Comparison of ENCODE assay signal across 1 cellular context in genomic region chr19:56594783-56595547, GRCh38.
TF ChIP-seq lines count a peak whose summit lies in the region.

Gene ZNF71, plus strand, starts transcription at chr19:56595302. Its CDS starts 6,257 bp downstream, at chr19:56601559.

TF ChIP-seq in HEK293, 187 proteins besides CTCF, POLR2A, EP300 and RAD21 (continued from another document and continues in another):
- TF ChIP-seq ZNF791 (tag by site-specific recombination; IDR thresholded peaks at IDR 0.05) (peak; percentile 67; the same call in 1 of the 2 replicates), ZFHX2 (tag by site-specific recombination; conservative IDR thresholded peaks at IDR 0.05) (peak; percentile 66), INSM2 (tag by site-specific recombination; IDR thresholded peaks at IDR 0.05) (0 out of 2 replicates have a peak, but pooled peaks have one; percentile 19), ZNF530 (tag by site-specific recombination; IDR thresholded peaks at IDR 0.05; ENCODE audit: low read depth) (peak; percentile 85), MZF1 (tag by site-specific recombination; IDR thresholded peaks at IDR 0.05; ENCODE audit: borderline replicate concordance) (no peak; the same call in 1 of the 2 replicates), ZNF354C (tag by site-specific recombination; IDR thresholded peaks at IDR 0.05; ENCODE audit: borderline replicate concordance, low read depth) (no peak), ZNF768 (tag by site-specific recombination; IDR thresholded peaks at IDR 0.05) (no peak), ZNF174 (tag by site-specific recombination; IDR thresholded peaks at IDR 0.05) (no peak), ZNF221 (tag by site-specific recombination; IDR thresholded peaks at IDR 0.05; ENCODE audit: borderline replicate concordance) (no peak), ZNF580 (tag by site-specific recombination; IDR thresholded peaks at IDR 0.05) (0 out of 2 replicates have a peak, but pooled peaks have one; percentile 57), ZBTB49 (tag by site-specific recombination; IDR thresholded peaks at IDR 0.05; ENCODE audit: low read depth) (no peak), ZNF398 (tag by site-specific recombination; IDR thresholded peaks at IDR 0.05) (peak; percentile 98), REST (tag by site-specific recombination; IDR thresholded peaks at IDR 0.05) (0 out of 2 replicates have a peak, but pooled peaks have one; percentile 11), ZXDB (tag by site-specific recombination; IDR thresholded peaks at IDR 0.05) (peak; percentile 54), ZFP69B (tag by site-specific recombination; IDR thresholded peaks at IDR 0.05) (peak; percentile 20; the same call in 1 of the 2 replicates), MEIS1 (CRISPR knock-in tag; IDR thresholded peaks at IDR 0.05; ENCODE audit: borderline replicate concordance) (no peak), PATZ1 (tag by site-specific recombination; IDR thresholded peaks at IDR 0.05) (peak; percentile 48; the same call in 1 of the 2 replicates), ZNF76 (tag by site-specific recombination; IDR thresholded peaks at IDR 0.05; ENCODE audit: borderline replicate concordance, low read depth) (peak; percentile 84), ZNF362 (tag by site-specific recombination; IDR thresholded peaks at IDR 0.05) (peak; percentile 92), PRDM1 (tag by site-specific recombination; IDR thresholded peaks at IDR 0.05) (0 out of 2 replicates have a peak, but pooled peaks have one; percentile 50), ZNF654 (tag by site-specific recombination; IDR thresholded peaks at IDR 0.05; ENCODE audit: low read depth) (no peak), ZBTB26 (tag by site-specific recombination; optimal IDR thresholded peaks at IDR 0.05) (peak; percentile 93), ZNF341 (tag by site-specific recombination; IDR thresholded peaks at IDR 0.05; ENCODE audit: low read depth) (peak; percentile 73), ZNF138 (tag by site-specific recombination; IDR thresholded peaks at IDR 0.05; ENCODE audit: borderline replicate concordance) (no peak), ZNF175 (tag by site-specific recombination; IDR thresholded peaks at IDR 0.05) (no peak), PRDM6 (tag by site-specific recombination; IDR thresholded peaks at IDR 0.05) (no peak), ZNF518A (tag by site-specific recombination; conservative IDR thresholded peaks at IDR 0.05; ENCODE audit: low read depth) (0 out of 2 replicates have a peak, but pooled peaks have one; percentile 28), ZNF366 (tag by site-specific recombination; conservative IDR thresholded peaks at IDR 0.05) (peak; percentile 94), SALL2 (tag by site-specific recombination; IDR thresholded peaks at IDR 0.05; ENCODE audit: borderline replicate concordance) (no peak)
